25 cellular contexts compared by ENCODE assay signal in the genomic region with DNA sequence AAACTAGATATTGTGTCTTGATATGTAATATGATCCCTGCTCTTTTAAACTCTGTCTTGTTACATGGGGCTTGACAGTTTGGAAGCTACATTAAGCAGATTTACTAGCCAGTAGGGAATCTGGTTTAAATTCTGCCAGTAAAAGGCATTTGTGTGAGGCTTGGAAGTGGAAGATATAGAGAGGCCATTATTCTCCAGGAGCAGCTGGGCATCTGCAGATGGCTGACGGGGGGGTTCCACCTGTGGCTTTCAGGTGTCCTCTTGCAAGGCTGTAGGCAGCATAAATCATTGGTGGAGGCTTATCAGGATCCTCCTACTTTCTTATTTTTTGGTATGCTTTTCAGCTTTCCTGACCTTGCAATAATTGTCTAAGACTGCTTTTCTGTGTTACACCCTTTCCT.
DNase-seq lines count a peak whose midpoint lies in the region; ATAC-seq and TF ChIP-seq lines count a peak whose summit lies in the region.
"Had no signal": no experiment of that assay in that cellular context is flagged by ENCODE, and none has a peak within 500 bp of the region (broad histone marks: within the 10 kb centered on the region; RNA-seq: fewer than 3 reads in every experiment).

No MANE protein-coding gene starts in this region.

- H3T11ph ChIP-seq in H9 (ENCODE audit: low read length) = no peak overlapping the region

- H3K4me3 ChIP-seq in dorsolateral prefrontal cortex (no peak overlapping the region), neural progenitor cell (no peak overlapping the region), brain microvascular endothelial cell (ENCODE audit: low read depth, low read length) (no peak overlapping the region)
- H3K4me3 ChIP-seq: adrenal gland, pancreas, Peyer's patch, thyroid gland had no signal

- H3K56ac ChIP-seq in H9 (ENCODE audit: insufficient read length, low read depth, low read length) = no peak overlapping the region

- H3K27me3 Mint-ChIP-seq in neural progenitor cell (ENCODE audit: insufficient read depth, low read depth) = no peaks in the 10 kb centered on the region
- H3K27me3 Mint-ChIP-seq in natural killer cell treated with Interleukin-12 subunit alpha and Interleukin-12 subunit beta and Interleukin-15 and Interleukin-18, amount 100 ng/mL, for 72 hours = no peaks in the 10 kb centered on the region
- H3K27me3 Mint-ChIP-seq in H9 (ENCODE audit: low read depth) = no peaks in the 10 kb centered on the region; the same call in 1 of the 2 replicates
- H3K27me3 Mint-ChIP-seq: activated CD4-positive, alpha-beta T cell treated with anti-CD3 and anti-CD28 coated beads, Interleukin-2, amount 10 ng/mL, durations not matched to agents 24 days and 14 days; naive B cell had no signal

- no peaks in the 10 kb centered on the region for H3K79me1 ChIP-seq in H9 (ENCODE audit: insufficient read depth, low read depth, low read length, poor library complexity, severe bottlenecking)

- ATAC-seq in natural killer cell treated with Interleukin-12 subunit alpha and Interleukin-12 subunit beta and Interleukin-15 and Interleukin-18, amount 100 ng/mL, for 72 hours = no peak
- ATAC-seq: activated T-cell treated with anti-CD3 and anti-CD28 coated beads, Interleukin-2, amount 50 U/mL, for 4 hours; CD8-positive, alpha-beta T cell; left colon; pancreas; sciatic nerve had no signal

- no peaks in the 10 kb centered on the region for H3K27me3 ChIP-seq in dorsolateral prefrontal cortex
- H3K27me3 ChIP-seq in neural progenitor cell = no peaks in the 10 kb centered on the region
- no peaks in the 10 kb centered on the region for H3K27me3 ChIP-seq in H9 (ENCODE audit: insufficient read depth, low read length)
- no peaks in the 10 kb centered on the region for H3K27me3 ChIP-seq in brain microvascular endothelial cell (replicated peaks)
- H3K27me3 ChIP-seq: adrenal gland, pancreas, Peyer's patch, thyroid gland had no signal

- H3K79me2 ChIP-seq in neural progenitor cell (ENCODE audit: low read depth) (no peaks in the 10 kb centered on the region), H9 (ENCODE audit: insufficient read depth, low read length) (no peaks in the 10 kb centered on the region)

- no peak overlapping the region for H2AK5ac ChIP-seq in H9 (ENCODE audit: insufficient read length, low read length)

- peak in 1 of 56 donors; percentile 6 for TF ChIP-seq CTCF in dorsolateral prefrontal cortex (IDR thresholded peaks at IDR 0.05 in 54 of 56, conservative IDR thresholded peaks at IDR 0.05 in 2 of 56; ENCODE audit: low read depth in 1 of 56, partially characterized antibody in 56 of 56)
- TF ChIP-seq CTCF in neural progenitor cell (IDR thresholded peaks at IDR 0.05) = no peak
- TF ChIP-seq CTCF in H9 (conservative IDR thresholded peaks at IDR 0.05) = no peak
- TF ChIP-seq CTCF in brain microvascular endothelial cell (IDR thresholded peaks at IDR 0.05; ENCODE audit: low read depth, low read length, missing control alignments) = no peak

- no peak overlapping the region for H3K14ac ChIP-seq in H9 (ENCODE audit: insufficient read depth, low read length)

- no peaks in the 10 kb centered on the region for H3K9me3 Mint-ChIP-seq in neural progenitor cell
- peaks cover 10% of the 10 kb centered on the region for H3K9me3 Mint-ChIP-seq in natural killer cell treated with Interleukin-12 subunit alpha and Interleukin-12 subunit beta and Interleukin-15 and Interleukin-18, amount 100 ng/mL, for 72 hours
- H3K9me3 Mint-ChIP-seq in H9 = no peaks in the 10 kb centered on the region
- H3K9me3 Mint-ChIP-seq: activated T-cell treated with anti-CD3 and anti-CD28 coated beads, Interleukin-2, amount 50 U/mL, for 4 hours had no signal

- H2BK12ac ChIP-seq in H9 (ENCODE audit: insufficient read length, low read depth, low read length) = no peak overlapping the region

- H3F3A ChIP-seq in neural progenitor cell (ENCODE audit: low read depth) = no peaks in the 10 kb centered on the region

- H3K36me3 Mint-ChIP-seq in neural progenitor cell (no peaks in the 10 kb centered on the region), H9 (ENCODE audit: insufficient read depth in 1 of 3, low read depth in 3 of 3) (no peaks in the 10 kb centered on the region)
- H3K36me3 Mint-ChIP-seq in natural killer cell treated with Interleukin-12 subunit alpha and Interleukin-12 subunit beta and Interleukin-15 and Interleukin-18, amount 100 ng/mL, for 72 hours = no peaks in the 10 kb centered on the region
- H3K36me3 Mint-ChIP-seq: CD8-positive, alpha-beta T cell; naive B cell had no signal

- no peak overlapping the region for H4K5ac ChIP-seq in H9 (ENCODE audit: insufficient read length, low read depth, low read length)

- DNase-seq in C1 segment of cervical spinal cord (lab: John Stamatoyannopoulos, UW) (peak in 13 of 14 donors; percentile 2 to 96 (median 10)), NCI-H82 (lab: John Stamatoyannopoulos, UW) (peak; percentile 90), dorsolateral prefrontal cortex (peak; percentile 41 to 82 (median 58)), neural progenitor cell (ENCODE audit: low spot score) (peak; percentile 41), H9 (no peak), NCI-H2081 treated with DMSO at 0.1 percent for 48 hours (lab: John Stamatoyannopoulos, UW) (no peak), brain microvascular endothelial cell (no peak)
- no peak for DNase-seq in natural killer cell treated with Interleukin-12 subunit alpha and Interleukin-12 subunit beta and Interleukin-15 and Interleukin-18, amount 100 ng/mL, for 72 hours (ENCODE audit: low spot score)
- DNase-seq: 8988T; activated CD4-positive, alpha-beta T cell treated with anti-CD3 and anti-CD28 coated beads, Interleukin-2, amount 10 ng/mL, durations not matched to agents 24 days and 14 days; activated naive CD4-positive, alpha-beta T cell treated with Interleukin-2 at 50 U/mL for 16 hours; activated T-cell treated with anti-CD3 and anti-CD28 coated beads, Interleukin-2, amount 50 U/mL, for 4 hours; adrenal gland; CD8-positive, alpha-beta T cell; DMS153; left colon; naive B cell; NCI-H1092 treated with DMSO at 0.1 percent for 48 hours; NCI-H2029 treated with DMSO at 0.1 percent for 48 hours; pancreas; Peyer's patch; stimulated activated naive CD4-positive, alpha-beta T cell treated with Interleukin-2 at 50 U/mL for 16 hours; thyroid gland had no signal

- no peak overlapping the region for H2BK15ac ChIP-seq in H9 (ENCODE audit: low read depth, low read length)

- intact Hi-C loops in dorsolateral prefrontal cortex (cut with DNase I) = no loop called here

- H2BK5ac ChIP-seq in H9 (ENCODE audit: insufficient read length, low read length) = no peak overlapping the region

- H3K4me3 Mint-ChIP-seq in neural progenitor cell = no peak overlapping the region
- no peak overlapping the region for H3K4me3 Mint-ChIP-seq in natural killer cell treated with Interleukin-12 subunit alpha and Interleukin-12 subunit beta and Interleukin-15 and Interleukin-18, amount 100 ng/mL, for 72 hours
- no peak overlapping the region for H3K4me3 Mint-ChIP-seq in H9
- H3K4me3 Mint-ChIP-seq: activated CD4-positive, alpha-beta T cell treated with anti-CD3 and anti-CD28 coated beads, Interleukin-2, amount 10 ng/mL, durations not matched to agents 24 days and 14 days; activated T-cell treated with anti-CD3 and anti-CD28 coated beads, Interleukin-2, amount 50 U/mL, for 4 hours; CD8-positive, alpha-beta T cell; naive B cell; T-helper 1 cell treated with Interleukin-12 subunit alpha and Interleukin-12 subunit beta and Interleukin-4 antibody, amounts not matched to agents 30 μg/mL and 1 μg/mL, for 36 hours had no signal

- H3K4me1 ChIP-seq in neural progenitor cell = peaks cover 11% of the 10 kb centered on the region
- H3K4me1 ChIP-seq in H9 (ENCODE audit: insufficient read depth, low read length) = no peaks in the 10 kb centered on the region
- H3K4me1 ChIP-seq: adrenal gland, pancreas, Peyer's patch, thyroid gland had no signal

- H3K9me3 ChIP-seq in neural progenitor cell (ENCODE audit: low read depth) (no peaks in the 10 kb centered on the region), H9 (ENCODE audit: control insufficient read depth, low read depth, low read length) (no peaks in the 10 kb centered on the region)
- H3K9me3 ChIP-seq: adrenal gland, pancreas, Peyer's patch, thyroid gland had no signal

- H4K8ac ChIP-seq in H9 (replicated peaks; ENCODE audit: insufficient read length, low read depth, low read length) = no peak overlapping the region

- no peak overlapping the region for H2BK120ac ChIP-seq in H9 (ENCODE audit: low read depth, low read length, poor library complexity, severe bottlenecking)

- H2AFZ ChIP-seq in neural progenitor cell (replicated peaks) (no peak overlapping the region), H9 (ENCODE audit: low read length) (no peak overlapping the region)

- no peak overlapping the region for H3K4ac ChIP-seq in H9 (ENCODE audit: low read depth, low read length)

- no peaks in the 10 kb centered on the region for H3K23me2 ChIP-seq in H9 (ENCODE audit: insufficient read length, low read depth, low read length, poor library complexity, severe bottlenecking)

- H3K36me3 ChIP-seq in neural progenitor cell (no peaks in the 10 kb centered on the region), brain microvascular endothelial cell (replicated peaks) (no peaks in the 10 kb centered on the region)
- H3K36me3 ChIP-seq: adrenal gland, pancreas, Peyer's patch, thyroid gland had no signal

- peak overlapping the region; percentile 14 for H3K4me2 ChIP-seq in neural progenitor cell
- H3K4me2 ChIP-seq in H9 (ENCODE audit: insufficient read depth, insufficient read length, low read length) = no peak overlapping the region

- H3K9ac ChIP-seq in neural progenitor cell = no peak overlapping the region
- H3K9ac ChIP-seq in H9 (ENCODE audit: extremely low read depth, insufficient read length, low read length) = no peak overlapping the region

- WGBS in H9 (ENCODE audit: extremely low coverage, insufficient read length, low lambda C conversion rate) = no CpG with 5 or more reads among the region's 1 CpG

- peaks cover 18% of the 10 kb centered on the region for H3K4me1 Mint-ChIP-seq in neural progenitor cell
- no peaks in the 10 kb centered on the region for H3K4me1 Mint-ChIP-seq in natural killer cell treated with Interleukin-12 subunit alpha and Interleukin-12 subunit beta and Interleukin-15 and Interleukin-18, amount 100 ng/mL, for 72 hours (ENCODE audit: low read depth in 2 of 2)
- peaks cover 2 to 4% of the 10 kb centered on the region in 2 experiments; a peak in 3 of 4 replicates for H3K4me1 Mint-ChIP-seq in H9
- H3K4me1 Mint-ChIP-seq: activated CD4-positive, alpha-beta T cell treated with anti-CD3 and anti-CD28 coated beads, Interleukin-2, amount 10 ng/mL, durations not matched to agents 24 days and 14 days; naive B cell had no signal

- H3K23ac ChIP-seq in H9 (ENCODE audit: insufficient read length, low read depth, low read length) = no peak overlapping the region

- H3K27ac ChIP-seq in dorsolateral prefrontal cortex = peak overlapping the region in 12 of 59 donors; percentile 1 to 61 (median 23)
- H3K27ac ChIP-seq in neural progenitor cell = no peak overlapping the region
- H3K27ac ChIP-seq in H9 (ENCODE audit: insufficient read length, low read depth, low read length) = no peak overlapping the region
- H3K27ac ChIP-seq in brain microvascular endothelial cell = no peak overlapping the region
- H3K27ac ChIP-seq: adrenal gland, pancreas, Peyer's patch, thyroid gland had no signal

- in situ Hi-C loops in brain microvascular endothelial cell (cut with HindIII; ENCODE audit: low pct_ligation_motif_present, low sequenced_read_pairs) = no loop called here

- no peak overlapping the region for H2BK20ac ChIP-seq in H9 (ENCODE audit: low read depth, low read length, poor library complexity, severe bottlenecking)

- H3K18ac ChIP-seq in H9 (ENCODE audit: insufficient read length, low read depth, low read length) = no peak overlapping the region

- H4K91ac ChIP-seq in H9 (ENCODE audit: insufficient read length, low read depth, low read length) = no peak overlapping the region

- H4K20me1 ChIP-seq in neural progenitor cell (ENCODE audit: low read depth) (no peaks in the 10 kb centered on the region), H9 (ENCODE audit: control insufficient read depth, insufficient read depth, insufficient read length) (no peaks in the 10 kb centered on the region)

- H3K27ac Mint-ChIP-seq in neural progenitor cell = no peak overlapping the region
- no peak overlapping the region for H3K27ac Mint-ChIP-seq in natural killer cell treated with Interleukin-12 subunit alpha and Interleukin-12 subunit beta and Interleukin-15 and Interleukin-18, amount 100 ng/mL, for 72 hours
- no peak overlapping the region for H3K27ac Mint-ChIP-seq in H9
- H3K27ac Mint-ChIP-seq: activated CD4-positive, alpha-beta T cell treated with anti-CD3 and anti-CD28 coated beads, Interleukin-2, amount 10 ng/mL, durations not matched to agents 24 days and 14 days; CD8-positive, alpha-beta T cell; naive B cell; T-helper 1 cell treated with Interleukin-12 subunit alpha and Interleukin-12 subunit beta and Interleukin-4 antibody, amounts not matched to agents 30 μg/mL and 1 μg/mL, for 36 hours had no signal

Comparison
In these comparisons a context has a peak if more than half of its experiments do, and no peak if none do; other contexts are left out.
1. DNase-seq: peak in C1 segment of cervical spinal cord (13 of 14), NCI-H82 (single experiment), dorsolateral prefrontal cortex (10 of 10) and neural progenitor cell (single experiment); none in natural killer cell treated with Interleukin-12 subunit alpha and Interleukin-12 subunit beta and Interleukin-15 and Interleukin-18, amount 100 ng/mL, for 72 hours (single experiment), H9 (single experiment), NCI-H2081 treated with DMSO at 0.1 percent for 48 hours (single experiment) and brain microvascular endothelial cell (single experiment).